ENCODE assay signal across 9 cellular contexts in the genomic region with DNA sequence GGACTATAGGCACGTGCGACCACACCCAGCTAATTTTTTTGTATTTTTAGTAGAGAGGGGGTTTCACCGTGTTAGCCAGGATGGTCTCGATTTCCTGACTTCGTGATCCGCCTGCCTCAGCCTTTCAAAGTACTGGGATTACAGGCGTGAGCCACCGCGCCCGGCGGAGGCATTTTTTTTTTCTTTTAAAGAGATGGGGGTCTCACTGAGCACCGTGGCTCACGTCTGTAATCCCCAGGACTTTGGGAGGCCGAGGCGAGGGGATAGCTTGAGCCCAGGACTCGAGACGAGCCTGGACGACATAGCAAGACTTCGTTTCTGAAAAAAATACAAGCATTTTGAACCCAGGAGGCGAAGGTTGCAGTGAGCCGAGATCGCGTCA. TPM values are rescaled to one million over a fixed set of nuclear protein-coding genes. Genes with fewer than 3 reads are reported as not detected.
DNase-seq lines count a peak whose midpoint lies in the region; ATAC-seq and TF ChIP-seq lines count a peak whose summit lies in the region.
"Not testable (repeated sequence)": the region's sequence is repeated elsewhere in the genome, so short reads cannot be mapped to it uniquely, and the experiment has no call there.
"Had no signal": no experiment of that assay in that cellular context is flagged by ENCODE, and none has a peak within 500 bp of the region (broad histone marks: within the 10 kb centered on the region; RNA-seq: fewer than 3 reads in every experiment).

No MANE protein-coding gene starts in this region.

- H3K36me3 ChIP-seq in H7 (replicated peaks; ENCODE audit: control insufficient read depth, insufficient read depth, low read length), result peaks cover 12% of the 10 kb centered on the region
- not testable (repeated sequence) for H3K36me3 ChIP-seq in Panc1 (ENCODE audit: control insufficient read depth, insufficient read depth, low read length)
- H3K36me3 ChIP-seq in iPS-18a (ENCODE audit: control insufficient read depth, low read depth, low read length), result peaks cover 20% of the 10 kb centered on the region

- peaks cover 32% of the 10 kb centered on the region for H3K36me3 Mint-ChIP-seq in activated T-helper 1 cell treated with anti-CD3 and anti-CD28 coated beads, Interleukin-12 subunit alpha, Interleukin-12 subunit beta, Interleukin-2, Interleukin-4 antibody, amounts not matched to agents 30 ng/mL and 10 ng/mL and 1 ng/mL, durations not matched to agents 14 hours and 24 hours and 36 hours (ENCODE audit: low read depth)
- peaks cover 29% of the 10 kb centered on the region for H3K36me3 Mint-ChIP-seq in dendritic cell treated with granulocyte-macrophage colony-stimulating factor and Interleukin-4, amounts not matched to agents 40 ng/mL and 50 ng/mL, for 4 days (ENCODE audit: low read depth)
- peaks cover 36% of the 10 kb centered on the region for H3K36me3 Mint-ChIP-seq in nephron (ENCODE audit: low read depth)
- peaks cover 20 to 32% of the 10 kb centered on the region in 2 donors for H3K36me3 Mint-ChIP-seq in stimulated activated naive B cell treated with anti-CD40 and anti-IgM and Interleukin-4, amounts not matched to agents 10 μg/mL and 1 μg/mL and 100 μg/mL, for 72 hours

- peak overlapping the region; percentile 87 for H3K4me3 Mint-ChIP-seq in activated T-helper 1 cell treated with anti-CD3 and anti-CD28 coated beads, Interleukin-12 subunit alpha, Interleukin-12 subunit beta, Interleukin-2, Interleukin-4 antibody, amounts not matched to agents 30 ng/mL and 10 ng/mL and 1 ng/mL, durations not matched to agents 14 hours and 24 hours and 36 hours
- peak overlapping the region; percentile 81 for H3K4me3 Mint-ChIP-seq in dendritic cell treated with granulocyte-macrophage colony-stimulating factor and Interleukin-4, amounts not matched to agents 40 ng/mL and 50 ng/mL, for 4 days
- peak overlapping the region; percentile 91 to 94 (median 92) for H3K4me3 Mint-ChIP-seq in nephron
- H3K4me3 Mint-ChIP-seq in stimulated activated naive B cell treated with anti-CD40 and anti-IgM and Interleukin-4, amounts not matched to agents 10 μg/mL and 1 μg/mL and 100 μg/mL, for 72 hours, result peak overlapping the region; percentile 92 to 93

- H3K27ac Mint-ChIP-seq in activated T-helper 1 cell treated with anti-CD3 and anti-CD28 coated beads, Interleukin-12 subunit alpha, Interleukin-12 subunit beta, Interleukin-2, Interleukin-4 antibody, amounts not matched to agents 30 ng/mL and 10 ng/mL and 1 ng/mL, durations not matched to agents 14 hours and 24 hours and 36 hours; dendritic cell treated with granulocyte-macrophage colony-stimulating factor and Interleukin-4, amounts not matched to agents 40 ng/mL and 50 ng/mL, for 4 days; nephron: not testable (repeated sequence)
- H3K27ac Mint-ChIP-seq in stimulated activated naive B cell treated with anti-CD40 and anti-IgM and Interleukin-4, amounts not matched to agents 10 μg/mL and 1 μg/mL and 100 μg/mL, for 72 hours, result peak overlapping the region; percentile 89

- peaks cover 14% of the 10 kb centered on the region for H3K27me3 Mint-ChIP-seq in activated T-helper 1 cell treated with anti-CD3 and anti-CD28 coated beads, Interleukin-12 subunit alpha, Interleukin-12 subunit beta, Interleukin-2, Interleukin-4 antibody, amounts not matched to agents 30 ng/mL and 10 ng/mL and 1 ng/mL, durations not matched to agents 14 hours and 24 hours and 36 hours (ENCODE audit: insufficient read depth)
- peaks cover 21% of the 10 kb centered on the region for H3K27me3 Mint-ChIP-seq in dendritic cell treated with granulocyte-macrophage colony-stimulating factor and Interleukin-4, amounts not matched to agents 40 ng/mL and 50 ng/mL, for 4 days
- H3K27me3 Mint-ChIP-seq in nephron (ENCODE audit: low read depth); stimulated activated naive B cell treated with anti-CD40 and anti-IgM and Interleukin-4, amounts not matched to agents 10 μg/mL and 1 μg/mL and 100 μg/mL, for 72 hours: not testable (repeated sequence)

- H3K27ac ChIP-seq in Panc1 (ENCODE audit: low read length), result peak overlapping the region; percentile 83
- not testable (repeated sequence) for H3K27ac ChIP-seq in iPS-18a (ENCODE audit: low read length)

- peak; percentile 5 for ATAC-seq in Panc1
- ATAC-seq in stimulated activated naive B cell treated with anti-CD40 and anti-IgM and Interleukin-4, amounts not matched to agents 10 μg/mL and 1 μg/mL and 100 μg/mL, for 72 hours (replicated peaks), result not testable (repeated sequence)

- H3K9me3 Mint-ChIP-seq in activated T-helper 1 cell treated with anti-CD3 and anti-CD28 coated beads, Interleukin-12 subunit alpha, Interleukin-12 subunit beta, Interleukin-2, Interleukin-4 antibody, amounts not matched to agents 30 ng/mL and 10 ng/mL and 1 ng/mL, durations not matched to agents 14 hours and 24 hours and 36 hours; dendritic cell treated with granulocyte-macrophage colony-stimulating factor and Interleukin-4, amounts not matched to agents 40 ng/mL and 50 ng/mL, for 4 days; nephron; stimulated activated naive B cell treated with anti-CD40 and anti-IgM and Interleukin-4, amounts not matched to agents 10 μg/mL and 1 μg/mL and 100 μg/mL, for 72 hours: not testable (repeated sequence)

- CTCF ChIA-PET in Panc1 (lab: Charles Lee), result interaction anchor here (0.7 kb wide), 3 partner anchors 16 to 113 kb away, joined by 7 to 12 read pairs (median 11); no protein-coding TSS in a partner anchor

- not testable (repeated sequence) for H3K27me3 ChIP-seq in H7 (ENCODE audit: control insufficient read depth, insufficient read depth, low read length); Panc1 (ENCODE audit: control insufficient read depth, insufficient read depth, low read length); iPS-18a (ENCODE audit: control insufficient read depth, insufficient read depth, low read length)

- H3K4me1 Mint-ChIP-seq in activated T-helper 1 cell treated with anti-CD3 and anti-CD28 coated beads, Interleukin-12 subunit alpha, Interleukin-12 subunit beta, Interleukin-2, Interleukin-4 antibody, amounts not matched to agents 30 ng/mL and 10 ng/mL and 1 ng/mL, durations not matched to agents 14 hours and 24 hours and 36 hours (ENCODE audit: low read depth), result peaks cover 36% of the 10 kb centered on the region
- H3K4me1 Mint-ChIP-seq in dendritic cell treated with granulocyte-macrophage colony-stimulating factor and Interleukin-4, amounts not matched to agents 40 ng/mL and 50 ng/mL, for 4 days (ENCODE audit: low read depth), result peaks cover 41% of the 10 kb centered on the region
- H3K4me1 Mint-ChIP-seq in nephron, result peaks cover 44% of the 10 kb centered on the region
- H3K4me1 Mint-ChIP-seq in stimulated activated naive B cell treated with anti-CD40 and anti-IgM and Interleukin-4, amounts not matched to agents 10 μg/mL and 1 μg/mL and 100 μg/mL, for 72 hours, result peaks cover 38 to 54% of the 10 kb centered on the region in 2 donors

- H3K4me3 ChIP-seq in AG10803 (ENCODE audit: low read length), result peak overlapping the region; percentile 55
- H3K4me3 ChIP-seq in H7 (ENCODE audit: insufficient read depth, low read depth, low read length), result peak overlapping the region; percentile 47; the same call in 1 of the 2 replicates
- peak overlapping the region; percentile 52 to 57 for H3K4me3 ChIP-seq in Panc1 (ENCODE audit: low read depth in 2 of 2, low read length in 2 of 2)
- peak overlapping the region; percentile 62 for H3K4me3 ChIP-seq in iPS-18a (ENCODE audit: low read length)

- not testable (repeated sequence) for BruUV-seq in Panc1 (replicated peaks; lab: Mats Ljungman, UMichigan)

- in situ Hi-C loops in Panc1 (cut with HindIII; ENCODE audit: low pct_unique_long_range_greater_than_20kb, low sequenced_read_pairs), result not testable (repeated sequence)

- TF ChIP-seq CTCF in AG10803 (conservative IDR thresholded peaks at IDR 0.05; ENCODE audit: low read length); Panc1 (IDR thresholded peaks at IDR 0.05); nephron (IDR thresholded peaks at IDR 0.05; ENCODE audit: unreplicated experiment in 3 of 3): not testable (repeated sequence)

- DNase-seq in AG10803 (ENCODE audit: low read depth); H7; Panc1 (ENCODE audit: low read depth, low spot score); activated T-helper 1 cell treated with anti-CD3 and anti-CD28 coated beads, Interleukin-12 subunit alpha, Interleukin-12 subunit beta, Interleukin-2, Interleukin-4 antibody, amounts not matched to agents 30 ng/mL and 10 ng/mL and 1 ng/mL, durations not matched to agents 14 hours and 24 hours and 36 hours (ENCODE audit: low spot score); stimulated activated naive B cell treated with anti-CD40 and anti-IgM and Interleukin-4, amounts not matched to agents 10 μg/mL and 1 μg/mL and 100 μg/mL, for 72 hours: not testable (repeated sequence)

- H3K9ac ChIP-seq in iPS-18a (ENCODE audit: low read length), result not testable (repeated sequence)

- POLR2A ChIA-PET in Panc1 (lab: Charles Lee), result interaction anchor here (0.6 to 0.7 kb wide), 2 partner anchors 38 to 53 kb away, joined by 3 to 4 read pairs; no protein-coding TSS in a partner anchor

- not testable (repeated sequence) for H3K9me3 ChIP-seq in Panc1 (ENCODE audit: control insufficient read depth, insufficient read depth, low read depth, low read length); iPS-18a (ENCODE audit: control insufficient read depth, low read depth, low read length)

- H3K4me1 ChIP-seq in Panc1 (ENCODE audit: control insufficient read depth, insufficient read depth, low read length), result peaks cover 20% of the 10 kb centered on the region
- not testable (repeated sequence) for H3K4me1 ChIP-seq in iPS-18a (ENCODE audit: control insufficient read depth, low read depth, low read length)

- intact Hi-C loops in Panc1 (cut with micrococcal nuclease; ENCODE audit: unreplicated experiment), result loop anchor here (10.0 kb wide), 1 partner anchor 49 kb away; no protein-coding TSS in a partner anchor
- intact Hi-C loops in activated T-helper 1 cell treated with anti-CD3 and anti-CD28 coated beads, Interleukin-12 subunit alpha, Interleukin-12 subunit beta, Interleukin-2, Interleukin-4 antibody, amounts not matched to agents 30 ng/mL and 10 ng/mL and 1 ng/mL, durations not matched to agents 14 hours and 24 hours and 36 hours (cut with micrococcal nuclease), result loop anchor here (1.0 kb wide), 2 partner anchors 30 to 135 kb away; no protein-coding TSS in a partner anchor
- intact Hi-C loops in dendritic cell treated with granulocyte-macrophage colony-stimulating factor and Interleukin-4, amounts not matched to agents 40 ng/mL and 50 ng/mL, for 4 days (cut with micrococcal nuclease), result not testable (repeated sequence)

RNA-seq across cellular contexts. Expression of gene UBB, which starts 5.2 kb away (rescaled TPM):
- 1,890 and 2,261 TPM in 2 replicates for total RNA-seq in H7 (2014; rRNA removed; shearing (Covaris generic))
- 1,654 TPM for total RNA-seq in Panc1 (2021; ENCODE audit: unreplicated experiment)
- polyA plus RNA-seq in Panc1 (2012; ENCODE audit: insufficient read length), result 2,068 TPM
- 1,933 and 1,974 TPM in 2 replicates for total RNA-seq in activated T-helper 1 cell treated with anti-CD3 and anti-CD28 coated beads, Interleukin-12 subunit alpha, Interleukin-12 subunit beta, Interleukin-2, Interleukin-4 antibody, amounts not matched to agents 30 ng/mL and 10 ng/mL and 1 ng/mL, durations not matched to agents 14 hours and 24 hours and 36 hours

RNA-seq across cellular contexts. Expression of gene TRPV2, which starts 29.3 kb away (rescaled TPM):
- 1.8 and 5.5 TPM in 2 replicates for total RNA-seq in H7 (2014; rRNA removed; shearing (Covaris generic))
- total RNA-seq in Panc1 (2021; ENCODE audit: unreplicated experiment), result 34.9 TPM
- 50.8 TPM for polyA plus RNA-seq in Panc1 (2012; ENCODE audit: insufficient read length)
- total RNA-seq in activated T-helper 1 cell treated with anti-CD3 and anti-CD28 coated beads, Interleukin-12 subunit alpha, Interleukin-12 subunit beta, Interleukin-2, Interleukin-4 antibody, amounts not matched to agents 30 ng/mL and 10 ng/mL and 1 ng/mL, durations not matched to agents 14 hours and 24 hours and 36 hours, result 38.2 and 42.2 TPM in 2 replicates
- total RNA-seq: HT-29 had no signal

RNA-seq across cellular contexts. Expression of gene CENPV, which starts 32.8 kb away (rescaled TPM):
- 135 and 159 TPM in 2 replicates for total RNA-seq in H7 (2014; rRNA removed; shearing (Covaris generic))
- total RNA-seq in Panc1 (2021; ENCODE audit: unreplicated experiment), result 64.6 TPM
- 43.9 TPM for polyA plus RNA-seq in Panc1 (2012; ENCODE audit: insufficient read length)
- 47.1 and 54.7 TPM in 2 replicates for total RNA-seq in activated T-helper 1 cell treated with anti-CD3 and anti-CD28 coated beads, Interleukin-12 subunit alpha, Interleukin-12 subunit beta, Interleukin-2, Interleukin-4 antibody, amounts not matched to agents 30 ng/mL and 10 ng/mL and 1 ng/mL, durations not matched to agents 14 hours and 24 hours and 36 hours
